Comparison of ENCODE assay signal across 1 cellular context in genomic region chr9:113219186-113219936, GRCh38.
TF ChIP-seq lines count a peak whose summit lies in the region.

No MANE protein-coding gene starts in this region.

TF ChIP-seq in GM12878, 131 proteins besides CTCF, POLR2A, EP300 and RAD21 (continued from another document):
- no peak for TF ChIP-seq E2F8 (IDR thresholded peaks at IDR 0.05; ENCODE audit: low read depth, partially characterized antibody)
- no peak for TF ChIP-seq BMI1 (IDR thresholded peaks at IDR 0.05; ENCODE audit: borderline replicate concordance)
- TF ChIP-seq CHD2 (IDR thresholded peaks at IDR 0.05; ENCODE audit: borderline replicate concordance, low read depth, low read length) = no peak
- no peak for TF ChIP-seq KLF5 (IDR thresholded peaks at IDR 0.05; ENCODE audit: partially characterized antibody)
- no peak for TF ChIP-seq ZBTB40 (IDR thresholded peaks at IDR 0.05; ENCODE audit: borderline replicate concordance)
- TF ChIP-seq SMAD5 (IDR thresholded peaks at IDR 0.05; ENCODE audit: low read depth) = no peak
- no peak for TF ChIP-seq TARDBP (IDR thresholded peaks at IDR 0.05; ENCODE audit: borderline replicate concordance)
- no peak for TF ChIP-seq CEBPZ (IDR thresholded peaks at IDR 0.05; ENCODE audit: low read depth, low read length)
- no peak for TF ChIP-seq ZSCAN29 (IDR thresholded peaks at IDR 0.05)
- TF ChIP-seq ZNF24 (IDR thresholded peaks at IDR 0.05) = no peak
- no peak for TF ChIP-seq POLR2AphosphoS5 (IDR thresholded peaks at IDR 0.05; ENCODE audit: low read length)
- no peak for TF ChIP-seq RELA (IDR thresholded peaks at IDR 0.05; ENCODE audit: borderline replicate concordance, partially characterized antibody)
- TF ChIP-seq RELB (IDR thresholded peaks at IDR 0.05; ENCODE audit: low read depth) = peak; percentile 69
- TF ChIP-seq PML (IDR thresholded peaks at IDR 0.05; ENCODE audit: low read length) = peak; percentile 23; the same call in 1 of the 2 replicates
- TF ChIP-seq NR2C2 (IDR thresholded peaks at IDR 0.05; ENCODE audit: borderline replicate concordance, control insufficient read depth, insufficient read length, low read depth) = no peak
- TF ChIP-seq RBBP5 (conservative IDR thresholded peaks at IDR 0.05) = no peak
- peak; percentile 99 for TF ChIP-seq SPI1 (IDR thresholded peaks at IDR 0.05; ENCODE audit: borderline replicate concordance, insufficient read depth, low read depth, low read length)
- 0 out of 2 replicates have a peak, but pooled peaks have one; percentile 45 for TF ChIP-seq SMARCA5 (IDR thresholded peaks at IDR 0.05)
- no peak for TF ChIP-seq PAX8 (IDR thresholded peaks at IDR 0.05)
- peak; percentile 73 for TF ChIP-seq NFIC (IDR thresholded peaks at IDR 0.05; ENCODE audit: low read depth, low read length)
- peak; percentile 83 for TF ChIP-seq TBL1XR1 (IDR thresholded peaks at IDR 0.05; ENCODE audit: low read depth, low read length)
- TF ChIP-seq HDAC2 (IDR thresholded peaks at IDR 0.05) = no peak
- TF ChIP-seq MTA3 (IDR thresholded peaks at IDR 0.05; ENCODE audit: borderline replicate concordance, low read length) = peak; percentile 64; the same call in 1 of the 2 replicates
- peak; percentile 39 to 74; a peak in 3 of 4 replicates for TF ChIP-seq BHLHE40 (IDR thresholded peaks at IDR 0.05; ENCODE audit: borderline replicate concordance in 1 of 2, low read depth in 2 of 2, low read length in 1 of 2)
- TF ChIP-seq BRCA1 (IDR thresholded peaks at IDR 0.05; ENCODE audit: low read depth, low read length) = no peak
- TF ChIP-seq RCOR1 (conservative IDR thresholded peaks at IDR 0.05; ENCODE audit: low read depth, low read length) = no peak
- peak; percentile 30; the same call in 1 of the 2 replicates for TF ChIP-seq BCL11A (IDR thresholded peaks at IDR 0.05; ENCODE audit: low read depth, low read length)
- TF ChIP-seq KDM1A (IDR thresholded peaks at IDR 0.05; ENCODE audit: borderline replicate concordance) = no peak
- TF ChIP-seq CREM (IDR thresholded peaks at IDR 0.05; ENCODE audit: low read depth) = no peak
- no peak for TF ChIP-seq RB1 (IDR thresholded peaks at IDR 0.05; ENCODE audit: borderline replicate concordance)
- TF ChIP-seq HSF1 (IDR thresholded peaks at IDR 0.05; ENCODE audit: low read depth, low read length) = no peak
- no peak for TF ChIP-seq MAX (IDR thresholded peaks at IDR 0.05; ENCODE audit: low read depth, low read length)
- no peak for TF ChIP-seq IRF5 (IDR thresholded peaks at IDR 0.05; ENCODE audit: borderline replicate concordance)
